8 cellular contexts compared by ENCODE assay signal in genomic region chr3:48662753-48663488, GRCh38. TPM values are rescaled to one million over a fixed set of nuclear protein-coding genes. Genes with fewer than 3 reads are reported as not detected.
DNase-seq lines count a peak whose midpoint lies in the region; ATAC-seq and TF ChIP-seq lines count a peak whose summit lies in the region.

Gene CELSR3, minus strand, starts transcription at chr3:48662886. Its CDS starts 252 bp downstream, at chr3:48662634.

- TF ChIP-seq CTCF in liver (IDR thresholded peaks at IDR 0.05; ENCODE audit: low read depth, low read length, missing input control), result no peak

- H3K27me3 ChIP-seq in duodenal mucosa (ENCODE audit: control insufficient read depth in 1 of 2, insufficient read depth in 2 of 2, low read length in 2 of 2) (no peaks in the 10 kb centered on the region), liver (ENCODE audit: control insufficient read depth in 4 of 4, insufficient read depth in 4 of 4, low read length in 3 of 4) (peaks cover 0 to 5% (median 0%) of the 10 kb centered on the region in 4 donors)

- H3K9ac ChIP-seq in duodenal mucosa (ENCODE audit: low read depth in 1 of 2, low read length in 2 of 2) (peak within 1 kb of the TSS; percentile 49 to 56), liver (ENCODE audit: low read depth in 1 of 2, low read length in 2 of 2) (no peak within 1 kb of the TSS)

- peak within 1 kb of the TSS; percentile 81 for H3K4me3 Mint-ChIP-seq in activated CD4-positive, alpha-beta T cell treated with anti-CD3 and anti-CD28 coated beads for 36 hours

- H3K9me3 Mint-ChIP-seq in activated CD4-positive, alpha-beta T cell treated with anti-CD3 and anti-CD28 coated beads for 36 hours (ENCODE audit: low read depth), result no peaks in the 10 kb centered on the region

- H3K4me3 ChIP-seq in duodenal mucosa (ENCODE audit: low read depth in 1 of 2, low read length in 2 of 2) (peak within 1 kb of the TSS; percentile 73 to 81), liver (ENCODE audit: low read depth in 1 of 3, low read length in 3 of 3) (peak within 1 kb of the TSS in 2 of 3 donors; percentile 49)

- peak within 1 kb of the TSS; percentile 72 for H3K27ac ChIP-seq in duodenal mucosa (ENCODE audit: low read depth, low read length)
- H3K27ac ChIP-seq in liver (ENCODE audit: low read depth in 1 of 2, low read length in 2 of 2), result no peak within 1 kb of the TSS

- H3K36me3 ChIP-seq in duodenal mucosa (ENCODE audit: control insufficient read depth in 1 of 2, insufficient read depth in 2 of 2, low read length in 2 of 2), result no peaks in the 10 kb centered on the region
- H3K36me3 ChIP-seq in liver (ENCODE audit: control insufficient read depth in 4 of 4, insufficient read depth in 3 of 4, low read depth in 1 of 4, low read length in 3 of 4), result no peaks in the 10 kb centered on the region

- H3K4me1 Mint-ChIP-seq in activated CD4-positive, alpha-beta T cell treated with anti-CD3 and anti-CD28 coated beads for 36 hours, result peaks cover 16% of the 10 kb centered on the region

- H3K36me3 Mint-ChIP-seq in activated CD4-positive, alpha-beta T cell treated with anti-CD3 and anti-CD28 coated beads for 36 hours (ENCODE audit: low read depth), result peaks cover 4% of the 10 kb centered on the region

- 4% methylated on average over 52 of the region's 52 CpGs for WGBS in liver

- CTCF ChIA-PET in activated CD4-positive, alpha-beta T cell treated with anti-CD3 and anti-CD28 coated beads for 36 hours (lab: Charles Lee), result interaction anchor here (0.7 to 1.9 kb wide), 7 partner anchors 9 to 621 kb away, joined by 3 to 6 read pairs (median 3); partner anchors contain the start of genes CCDC51 and SLC26A6

- peak; percentile 36 for ATAC-seq in activated CD4-positive, alpha-beta T cell treated with anti-CD3 and anti-CD28 coated beads for 36 hours
- peak; percentile 29 to 41 for ATAC-seq in activated CD4-positive, CD25-positive, alpha-beta regulatory T cell treated with anti-CD3 and anti-CD28 coated beads, Interleukin-2, amount 50 U/mL, for 24 hours

- POLR2A ChIA-PET in activated CD4-positive, alpha-beta T cell treated with anti-CD3 and anti-CD28 coated beads for 36 hours (lab: Charles Lee), result interaction anchor here (1.3 to 2.0 kb wide), 3 partner anchors 11 to 54 kb away, joined by 3 to 6 read pairs (median 4); partner anchors contain the start of gene IP6K2

- H3K4me1 ChIP-seq in duodenal mucosa (ENCODE audit: control insufficient read depth in 1 of 2, insufficient read depth in 2 of 2, low read length in 2 of 2) (peaks cover 0 to 13% of the 10 kb centered on the region in 2 donors), liver (ENCODE audit: control insufficient read depth in 4 of 4, insufficient read depth in 4 of 4, low read length in 3 of 4) (peaks cover 0 to 15% (median 14%) of the 10 kb centered on the region in 4 donors)

- peaks cover 28% of the 10 kb centered on the region for H3K27me3 Mint-ChIP-seq in activated CD4-positive, alpha-beta T cell treated with anti-CD3 and anti-CD28 coated beads for 36 hours

- peak; percentile 83 for DNase-seq in activated CD4-positive, alpha-beta T cell treated with anti-CD3 and anti-CD28 coated beads for 36 hours
- no peak for DNase-seq in activated CD4-positive, alpha-beta T cell treated with anti-CD3 and anti-CD28 coated beads for 1 hour
- DNase-seq in NCI-H2107 treated with DMSO at 0.1 percent for 48 hours (lab: John Stamatoyannopoulos, UW; ENCODE audit: unreplicated experiment), result peak; percentile 51
- DNase-seq in stimulated activated CD4-positive, alpha-beta T cell treated with anti-CD3 and anti-CD28 coated beads, Interleukin-2, amount 100 ng/mL, for 48 hours, result peak; percentile 51 to 52
- DNase-seq in NAMALWA (ENCODE audit: low spot score), result no peak

- H3K9me3 ChIP-seq in duodenal mucosa (ENCODE audit: control insufficient read depth in 1 of 2, low read length in 2 of 2), result no peaks in the 10 kb centered on the region
- H3K9me3 ChIP-seq in liver (ENCODE audit: control insufficient read depth in 4 of 4, low read length in 3 of 4), result peaks cover 0 to 6% (median 0%) of the 10 kb centered on the region in 4 donors

- TF ChIP-seq RAD21 in liver (IDR thresholded peaks at IDR 0.05), result no peak

- intact Hi-C loops in activated CD4-positive, alpha-beta T cell treated with anti-CD3 and anti-CD28 coated beads for 36 hours (cut with DNase I, micrococcal nuclease), result loop anchor here in 1 of 2 experiments (5.0 kb wide), 1 partner anchor 809 kb away; the partner anchor contains the start of gene DAG1

- peak within 1 kb of the TSS; percentile 93 for H3K27ac Mint-ChIP-seq in activated CD4-positive, alpha-beta T cell treated with anti-CD3 and anti-CD28 coated beads for 36 hours

TF ChIP-seq in liver, 16 proteins besides CTCF, POLR2A, EP300 and RAD21:
- TF ChIP-seq GABPA (IDR thresholded peaks at IDR 0.05 in 1 of 2, conservative IDR thresholded peaks at IDR 0.05 in 1 of 2) (no peak), YY1 (IDR thresholded peaks at IDR 0.05) (peak; percentile 85)
- TF ChIP-seq, protein P1, sequence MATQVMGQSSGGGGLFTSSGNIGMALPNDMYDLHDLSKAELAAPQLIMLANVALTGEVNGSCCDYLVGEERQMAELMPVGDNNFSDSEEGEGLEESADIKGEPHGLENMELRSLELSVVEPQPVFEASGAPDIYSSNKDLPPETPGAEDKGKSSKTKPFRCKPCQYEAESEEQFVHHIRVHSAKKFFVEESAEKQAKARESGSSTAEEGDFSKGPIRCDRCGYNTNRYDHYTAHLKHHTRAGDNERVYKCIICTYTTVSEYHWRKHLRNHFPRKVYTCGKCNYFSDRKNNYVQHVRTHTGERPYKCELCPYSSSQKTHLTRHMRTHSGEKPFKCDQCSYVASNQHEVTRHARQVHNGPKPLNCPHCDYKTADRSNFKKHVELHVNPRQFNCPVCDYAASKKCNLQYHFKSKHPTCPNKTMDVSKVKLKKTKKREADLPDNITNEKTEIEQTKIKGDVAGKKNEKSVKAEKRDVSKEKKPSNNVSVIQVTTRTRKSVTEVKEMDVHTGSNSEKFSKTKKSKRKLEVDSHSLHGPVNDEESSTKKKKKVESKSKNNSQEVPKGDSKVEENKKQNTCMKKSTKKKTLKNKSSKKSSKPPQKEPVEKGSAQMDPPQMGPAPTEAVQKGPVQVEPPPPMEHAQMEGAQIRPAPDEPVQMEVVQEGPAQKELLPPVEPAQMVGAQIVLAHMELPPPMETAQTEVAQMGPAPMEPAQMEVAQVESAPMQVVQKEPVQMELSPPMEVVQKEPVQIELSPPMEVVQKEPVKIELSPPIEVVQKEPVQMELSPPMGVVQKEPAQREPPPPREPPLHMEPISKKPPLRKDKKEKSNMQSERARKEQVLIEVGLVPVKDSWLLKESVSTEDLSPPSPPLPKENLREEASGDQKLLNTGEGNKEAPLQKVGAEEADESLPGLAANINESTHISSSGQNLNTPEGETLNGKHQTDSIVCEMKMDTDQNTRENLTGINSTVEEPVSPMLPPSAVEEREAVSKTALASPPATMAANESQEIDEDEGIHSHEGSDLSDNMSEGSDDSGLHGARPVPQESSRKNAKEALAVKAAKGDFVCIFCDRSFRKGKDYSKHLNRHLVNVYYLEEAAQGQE (IDR thresholded peaks at IDR 0.05), result peak; percentile 40
- TF ChIP-seq, protein P2, sequence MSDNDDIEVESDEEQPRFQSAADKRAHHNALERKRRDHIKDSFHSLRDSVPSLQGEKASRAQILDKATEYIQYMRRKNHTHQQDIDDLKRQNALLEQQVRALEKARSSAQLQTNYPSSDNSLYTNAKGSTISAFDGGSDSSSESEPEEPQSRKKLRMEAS (IDR thresholded peaks at IDR 0.05), result no peak

RNA-seq across cellular contexts. Expression of gene CELSR3, which starts in this region (rescaled TPM):
- total RNA-seq in activated CD4-positive, alpha-beta T cell treated with anti-CD3 and anti-CD28 coated beads for 36 hours, result 1 to 10 TPM; 7.9 to 8.1 TPM
- total RNA-seq in liver, result under 1 TPM; 0.33 to 0.37 TPM
- under 1 TPM; 0.16 to 0.18 TPM for polyA plus RNA-seq in liver

Comparison
In these comparisons a context has a peak if more than half of its experiments do, and no peak if none do; other contexts are left out.
1. RNA of gene CELSR3 (total RNA-seq): 7.9 to 8.1 TPM in activated CD4-positive, alpha-beta T cell treated with anti-CD3 and anti-CD28 coated beads for 36 hours; 0.33 to 0.37 TPM in liver; every median in the first group is over 4 times any median in the second.
2. DNase-seq: peak in activated CD4-positive, alpha-beta T cell treated with anti-CD3 and anti-CD28 coated beads for 36 hours (single experiment), NCI-H2107 treated with DMSO at 0.1 percent for 48 hours (single experiment) and stimulated activated CD4-positive, alpha-beta T cell treated with anti-CD3 and anti-CD28 coated beads, Interleukin-2, amount 100 ng/mL, for 48 hours (2 of 2); none in activated CD4-positive, alpha-beta T cell treated with anti-CD3 and anti-CD28 coated beads for 1 hour (single experiment) and NAMALWA (single experiment).
3. H3K9ac ChIP-seq: peak in duodenal mucosa (2 of 2); none in liver (0 of 2).